1 cellular context compared by ENCODE assay signal in the genomic region with DNA sequence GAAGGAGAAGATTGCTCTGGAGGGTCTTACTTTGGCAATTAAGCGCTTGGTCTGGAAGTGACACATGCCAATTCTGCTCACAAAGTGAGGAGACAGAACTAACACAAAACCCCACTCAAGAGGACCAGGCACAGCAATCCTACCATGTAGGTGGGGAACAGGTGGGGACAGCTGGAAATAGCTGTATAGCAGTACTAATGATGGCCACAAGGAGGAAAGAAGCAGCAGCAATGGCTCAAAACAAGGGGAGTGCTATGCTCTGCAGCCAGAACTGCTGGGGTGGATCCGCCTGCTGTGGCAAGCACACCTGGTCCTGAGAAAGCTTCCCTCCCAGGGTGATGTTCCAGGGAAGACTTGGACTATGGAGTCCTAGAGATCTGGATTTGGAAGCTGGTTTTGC.
TF ChIP-seq lines count a peak whose summit lies in the region.

No MANE protein-coding gene starts in this region.

TF ChIP-seq in liver, 16 proteins besides CTCF, POLR2A, EP300 and RAD21 (continued from another document):
- TF ChIP-seq, protein P1, sequence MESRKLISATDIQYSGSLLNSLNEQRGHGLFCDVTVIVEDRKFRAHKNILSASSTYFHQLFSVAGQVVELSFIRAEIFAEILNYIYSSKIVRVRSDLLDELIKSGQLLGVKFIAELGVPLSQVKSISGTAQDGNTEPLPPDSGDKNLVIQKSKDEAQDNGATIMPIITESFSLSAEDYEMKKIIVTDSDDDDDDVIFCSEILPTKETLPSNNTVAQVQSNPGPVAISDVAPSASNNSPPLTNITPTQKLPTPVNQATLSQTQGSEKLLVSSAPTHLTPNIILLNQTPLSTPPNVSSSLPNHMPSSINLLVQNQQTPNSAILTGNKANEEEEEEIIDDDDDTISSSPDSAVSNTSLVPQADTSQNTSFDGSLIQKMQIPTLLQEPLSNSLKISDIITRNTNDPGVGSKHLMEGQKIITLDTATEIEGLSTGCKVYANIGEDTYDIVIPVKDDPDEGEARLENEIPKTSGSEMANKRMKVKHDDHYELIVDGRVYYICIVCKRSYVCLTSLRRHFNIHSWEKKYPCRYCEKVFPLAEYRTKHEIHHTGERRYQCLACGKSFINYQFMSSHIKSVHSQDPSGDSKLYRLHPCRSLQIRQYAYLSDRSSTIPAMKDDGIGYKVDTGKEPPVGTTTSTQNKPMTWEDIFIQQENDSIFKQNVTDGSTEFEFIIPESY (IDR thresholded peaks at IDR 0.05) = no peak
- TF ChIP-seq, protein P2, sequence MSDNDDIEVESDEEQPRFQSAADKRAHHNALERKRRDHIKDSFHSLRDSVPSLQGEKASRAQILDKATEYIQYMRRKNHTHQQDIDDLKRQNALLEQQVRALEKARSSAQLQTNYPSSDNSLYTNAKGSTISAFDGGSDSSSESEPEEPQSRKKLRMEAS (IDR thresholded peaks at IDR 0.05) = no peak
- TF ChIP-seq, protein P3, sequence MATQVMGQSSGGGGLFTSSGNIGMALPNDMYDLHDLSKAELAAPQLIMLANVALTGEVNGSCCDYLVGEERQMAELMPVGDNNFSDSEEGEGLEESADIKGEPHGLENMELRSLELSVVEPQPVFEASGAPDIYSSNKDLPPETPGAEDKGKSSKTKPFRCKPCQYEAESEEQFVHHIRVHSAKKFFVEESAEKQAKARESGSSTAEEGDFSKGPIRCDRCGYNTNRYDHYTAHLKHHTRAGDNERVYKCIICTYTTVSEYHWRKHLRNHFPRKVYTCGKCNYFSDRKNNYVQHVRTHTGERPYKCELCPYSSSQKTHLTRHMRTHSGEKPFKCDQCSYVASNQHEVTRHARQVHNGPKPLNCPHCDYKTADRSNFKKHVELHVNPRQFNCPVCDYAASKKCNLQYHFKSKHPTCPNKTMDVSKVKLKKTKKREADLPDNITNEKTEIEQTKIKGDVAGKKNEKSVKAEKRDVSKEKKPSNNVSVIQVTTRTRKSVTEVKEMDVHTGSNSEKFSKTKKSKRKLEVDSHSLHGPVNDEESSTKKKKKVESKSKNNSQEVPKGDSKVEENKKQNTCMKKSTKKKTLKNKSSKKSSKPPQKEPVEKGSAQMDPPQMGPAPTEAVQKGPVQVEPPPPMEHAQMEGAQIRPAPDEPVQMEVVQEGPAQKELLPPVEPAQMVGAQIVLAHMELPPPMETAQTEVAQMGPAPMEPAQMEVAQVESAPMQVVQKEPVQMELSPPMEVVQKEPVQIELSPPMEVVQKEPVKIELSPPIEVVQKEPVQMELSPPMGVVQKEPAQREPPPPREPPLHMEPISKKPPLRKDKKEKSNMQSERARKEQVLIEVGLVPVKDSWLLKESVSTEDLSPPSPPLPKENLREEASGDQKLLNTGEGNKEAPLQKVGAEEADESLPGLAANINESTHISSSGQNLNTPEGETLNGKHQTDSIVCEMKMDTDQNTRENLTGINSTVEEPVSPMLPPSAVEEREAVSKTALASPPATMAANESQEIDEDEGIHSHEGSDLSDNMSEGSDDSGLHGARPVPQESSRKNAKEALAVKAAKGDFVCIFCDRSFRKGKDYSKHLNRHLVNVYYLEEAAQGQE (IDR thresholded peaks at IDR 0.05) = no peak
- TF ChIP-seq GABPA (IDR thresholded peaks at IDR 0.05 in 1 of 2, conservative IDR thresholded peaks at IDR 0.05 in 1 of 2) (no peak), EGR1 (IDR thresholded peaks at IDR 0.05; ENCODE audit: low read depth in 2 of 2) (no peak), RXRA (IDR thresholded peaks at IDR 0.05) (no peak), NR2F2 (IDR thresholded peaks at IDR 0.05) (no peak), JUND (IDR thresholded peaks at IDR 0.05) (no peak), HNF4A (conservative IDR thresholded peaks at IDR 0.05) (no peak), SP1 (IDR thresholded peaks at IDR 0.05) (no peak), FOXA1 (IDR thresholded peaks at IDR 0.05) (no peak), FOXA2 (IDR thresholded peaks at IDR 0.05) (no peak), TAF1 (conservative IDR thresholded peaks at IDR 0.05) (no peak)
- TF ChIP-seq, protein P4, sequence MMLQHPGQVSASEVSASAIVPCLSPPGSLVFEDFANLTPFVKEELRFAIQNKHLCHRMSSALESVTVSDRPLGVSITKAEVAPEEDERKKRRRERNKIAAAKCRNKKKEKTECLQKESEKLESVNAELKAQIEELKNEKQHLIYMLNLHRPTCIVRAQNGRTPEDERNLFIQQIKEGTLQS (IDR thresholded peaks at IDR 0.05) = no peak
